Comparison of ENCODE assay signal across 2 cellular contexts in the genomic region with DNA sequence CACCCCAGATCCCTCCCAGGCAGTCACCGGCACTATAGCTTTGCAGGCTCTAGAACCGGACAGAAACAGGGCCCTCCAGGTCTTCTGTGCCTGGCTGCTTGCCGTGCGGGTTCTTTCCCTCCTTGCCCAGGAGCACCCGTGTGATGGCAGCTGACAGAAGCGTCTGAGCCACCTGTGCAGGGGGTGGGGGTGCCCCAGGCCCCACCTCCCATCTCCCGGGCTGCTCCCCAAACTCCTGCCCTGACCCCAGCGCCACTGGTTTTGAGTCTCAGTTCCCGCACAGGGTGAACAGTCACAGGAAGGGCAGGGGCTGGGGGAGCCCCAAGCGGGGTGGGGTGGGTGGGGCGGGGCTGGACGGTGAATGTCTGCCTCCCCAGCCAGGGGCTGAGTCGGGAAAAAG.
TF ChIP-seq lines count a peak whose summit lies in the region.

No MANE protein-coding gene starts in this region.

TF ChIP-seq in HepG2, 621 proteins besides CTCF, POLR2A, EP300 and RAD21:
- TF ChIP-seq NR3C1 (CRISPR knock-in tag; IDR thresholded peaks at IDR 0.05) (no peak), GTF2F1 (IDR thresholded peaks at IDR 0.05; ENCODE audit: low read length) (no peak), HMGA1 (CRISPR knock-in tag; conservative IDR thresholded peaks at IDR 0.05) (no peak), SNAPC5 (CRISPR knock-in tag; IDR thresholded peaks at IDR 0.05; ENCODE audit: borderline replicate concordance) (no peak), CREB3 (CRISPR knock-in tag; IDR thresholded peaks at IDR 0.05) (no peak), AGO2 (optimal IDR thresholded peaks at IDR 0.05; ENCODE audit: low read depth, low read length) (peak; percentile 33), ETS1 (CRISPR knock-in tag; IDR thresholded peaks at IDR 0.05) (no peak), ATF3 (CRISPR knock-in tag; IDR thresholded peaks at IDR 0.05) (no peak), THYN1 (CRISPR knock-in tag; IDR thresholded peaks at IDR 0.05; ENCODE audit: borderline replicate concordance, low read depth) (no peak), POLR2G (IDR thresholded peaks at IDR 0.05; ENCODE audit: low read depth, low read length) (peak; percentile 13; the same call in 1 of the 2 replicates), FUBP1 (CRISPR knock-in tag; IDR thresholded peaks at IDR 0.05; ENCODE audit: borderline replicate concordance) (no peak), ATF1 (CRISPR knock-in tag; IDR thresholded peaks at IDR 0.05) (no peak), IKZF5 (CRISPR knock-in tag; IDR thresholded peaks at IDR 0.05) (no peak)
- TF ChIP-seq, protein P1, sequence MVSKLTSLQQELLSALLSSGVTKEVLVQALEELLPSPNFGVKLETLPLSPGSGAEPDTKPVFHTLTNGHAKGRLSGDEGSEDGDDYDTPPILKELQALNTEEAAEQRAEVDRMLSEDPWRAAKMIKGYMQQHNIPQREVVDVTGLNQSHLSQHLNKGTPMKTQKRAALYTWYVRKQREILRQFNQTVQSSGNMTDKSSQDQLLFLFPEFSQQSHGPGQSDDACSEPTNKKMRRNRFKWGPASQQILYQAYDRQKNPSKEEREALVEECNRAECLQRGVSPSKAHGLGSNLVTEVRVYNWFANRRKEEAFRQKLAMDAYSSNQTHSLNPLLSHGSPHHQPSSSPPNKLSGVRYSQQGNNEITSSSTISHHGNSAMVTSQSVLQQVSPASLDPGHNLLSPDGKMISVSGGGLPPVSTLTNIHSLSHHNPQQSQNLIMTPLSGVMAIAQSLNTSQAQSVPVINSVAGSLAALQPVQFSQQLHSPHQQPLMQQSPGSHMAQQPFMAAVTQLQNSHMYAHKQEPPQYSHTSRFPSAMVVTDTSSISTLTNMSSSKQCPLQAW (CRISPR knock-in tag; IDR thresholded peaks at IDR 0.05): no peak
TF ChIP-seq in HepG2: peak in this region for 2.

TF ChIP-seq in K562, 482 proteins besides CTCF, POLR2A, EP300 and RAD21:
- TF ChIP-seq ASH1L (IDR thresholded peaks at IDR 0.05; ENCODE audit: borderline replicate concordance, low read depth, partially characterized antibody) (no peak), ADNP (tag; IDR thresholded peaks at IDR 0.05) (no peak), TEAD2 (tag; IDR thresholded peaks at IDR 0.05) (no peak), ZBTB1 (CRISPR knock-in tag; IDR thresholded peaks at IDR 0.05; ENCODE audit: borderline replicate concordance, low read depth) (no peak), U2AF1 (optimal IDR thresholded peaks at IDR 0.05; ENCODE audit: low read depth, low read length) (no peak), EHMT2 (IDR thresholded peaks at IDR 0.05) (no peak), POLR2G (IDR thresholded peaks at IDR 0.05; ENCODE audit: low read depth, low read length) (peak; percentile 56; the same call in 1 of the 2 replicates), NCOA2 (IDR thresholded peaks at IDR 0.05; ENCODE audit: partially characterized antibody in 2 of 2) (no peak), SPI1 (IDR thresholded peaks at IDR 0.05; ENCODE audit: borderline replicate concordance, low read depth, low read length) (no peak), ZNF764 (CRISPR knock-in tag; IDR thresholded peaks at IDR 0.05; ENCODE audit: low read depth) (no peak), TAF15 (IDR thresholded peaks at IDR 0.05; ENCODE audit: low read depth, low read length) (no peak), IRF1 (CRISPR knock-in tag; IDR thresholded peaks at IDR 0.05; ENCODE audit: borderline replicate concordance) (no peak), RBM22 (IDR thresholded peaks at IDR 0.05; ENCODE audit: low read depth, low read length, poor library complexity, severe bottlenecking) (peak; percentile 64), E2F8 (IDR thresholded peaks at IDR 0.05; ENCODE audit: low read depth, partially characterized antibody) (no peak), GABPA (tag; conservative IDR thresholded peaks at IDR 0.05; ENCODE audit: low read depth) (no peak)
